ENCODE assay signal across 33 cellular contexts in genomic region chr20:33081411-33082154, GRCh38. TPM values are rescaled to one million over a fixed set of nuclear protein-coding genes. Genes with fewer than 3 reads are reported as not detected.
"Had no signal": no experiment of that assay in that cellular context is flagged by ENCODE, and none has a peak within 500 bp of the region (broad histone marks: within the 10 kb centered on the region; RNA-seq: fewer than 3 reads in every experiment).

No MANE protein-coding gene starts in this region.

- H3K4me1 ChIP-seq: ascending aorta, gastrocnemius medialis, pancreas, prostate gland, testis, transverse colon, vagina had no signal

- ATAC-seq: activated CD4-positive, CD25-positive, alpha-beta regulatory T cell treated with anti-CD3 and anti-CD28 coated beads, Interleukin-2, amount 50 U/mL, for 24 hours; effector memory CD8-positive, alpha-beta T cell; gastrocnemius medialis; left colon; pancreas had no signal

- FAIRE-seq: keratinocyte, pancreas had no signal

- H3K9me3 ChIP-seq: ascending aorta, gastrocnemius medialis, pancreas, prostate gland, testis, transverse colon, vagina had no signal

- H3K36me3 ChIP-seq: ascending aorta, brain microvascular endothelial cell, gastrocnemius medialis, pancreas, prostate gland, transverse colon, vagina, WERI-Rb-1 had no signal

- H3K27ac ChIP-seq: ascending aorta, brain microvascular endothelial cell, gastrocnemius medialis, hepatocyte, pancreas, prostate gland, testis, transverse colon, vagina, WERI-Rb-1 had no signal

- H3K4me3 ChIP-seq: ascending aorta, gastrocnemius medialis, hepatocyte, pancreas, prostate gland, smooth muscle cell, testis, transverse colon, vagina had no signal

- DNase-seq: activated CD4-positive, alpha-beta memory T cell treated with anti-CD3 and anti-CD28 coated beads for 36 hours; activated CD4-positive, alpha-beta T cell treated with anti-CD3 and anti-CD28 coated beads for 48 hours; activated CD8-positive, alpha-beta memory T cell treated with anti-CD3 and anti-CD28 coated beads, Interleukin-2, amount 50 U/mL, for 4 hours; activated gamma-delta T cell; activated naive CD4-positive, alpha-beta T cell treated with anti-CD3 and anti-CD28 coated beads, Interleukin-2, amount 10 ng/mL, durations not matched to agents 7 days and 5 days; activated naive CD8-positive, alpha-beta T cell treated with anti-CD3 and anti-CD28 coated beads, Interleukin-2, amount 10 ng/mL, durations not matched to agents 7 days and 5 days; activated T-cell treated with anti-CD3 and anti-CD28 coated beads, Interleukin-2, amount 50 U/mL, for 1 hour; brain microvascular endothelial cell; caudate nucleus; cortex of kidney; effector memory CD8-positive, alpha-beta T cell; erythroblast; gastrocnemius medialis; left colon; naive B cell; nephron progenitor cell; pancreas; retina; stimulated activated naive CD4-positive, alpha-beta T cell treated with Interleukin-2 at 50 U/mL for 16 hours; T-helper 9 cell; testis; transverse colon; WERI-Rb-1 had no signal

- H2AFZ ChIP-seq: hepatocyte had no signal

- H3K79me2 ChIP-seq: hepatocyte had no signal

- H3K27me3 ChIP-seq: ascending aorta, brain microvascular endothelial cell, pancreas, testis, transverse colon, vagina had no signal

- H3K4me2 ChIP-seq: hepatocyte, smooth muscle cell had no signal

RNA-seq across cellular contexts. Expression of gene BPIFB4, which starts 2.1 kb away (rescaled TPM):
- total RNA-seq: activated CD4-positive, alpha-beta memory T cell treated with anti-CD3 and anti-CD28 coated beads for 36 hours; activated CD8-positive, alpha-beta memory T cell treated with anti-CD3 and anti-CD28 coated beads for 36 hours; activated naive CD8-positive, alpha-beta T cell treated with anti-CD3 and anti-CD28 coated beads, Interleukin-2, amount 10 ng/mL, durations not matched to agents 7 days and 5 days; ascending aorta; chondrocyte; gastrocnemius medialis; hepatocyte; left colon; mesothelial cell of epicardium; pancreas; smooth muscle cell; transverse colon; vagina had no signal
- polyA plus RNA-seq: hepatocyte, keratinocyte, pancreas, smooth muscle cell had no signal

RNA-seq across cellular contexts. Expression of gene BPIFB3, which starts 27.9 kb away (rescaled TPM):
- total RNA-seq: activated CD4-positive, alpha-beta memory T cell treated with anti-CD3 and anti-CD28 coated beads for 36 hours; activated CD8-positive, alpha-beta memory T cell treated with anti-CD3 and anti-CD28 coated beads for 36 hours; activated naive CD8-positive, alpha-beta T cell treated with anti-CD3 and anti-CD28 coated beads, Interleukin-2, amount 10 ng/mL, durations not matched to agents 7 days and 5 days; ascending aorta; chondrocyte; gastrocnemius medialis; hepatocyte; left colon; mesothelial cell of epicardium; pancreas; prostate gland; smooth muscle cell; transverse colon; vagina had no signal
- polyA plus RNA-seq: hepatocyte, keratinocyte, pancreas, smooth muscle cell had no signal

RNA-seq across cellular contexts. Expression of gene BPIFB6, which starts 50.1 kb away (rescaled TPM):
- total RNA-seq: activated CD4-positive, alpha-beta memory T cell treated with anti-CD3 and anti-CD28 coated beads for 36 hours; activated CD8-positive, alpha-beta memory T cell treated with anti-CD3 and anti-CD28 coated beads for 36 hours; activated naive CD8-positive, alpha-beta T cell treated with anti-CD3 and anti-CD28 coated beads, Interleukin-2, amount 10 ng/mL, durations not matched to agents 7 days and 5 days; ascending aorta; chondrocyte; gastrocnemius medialis; hepatocyte; left colon; mesothelial cell of epicardium; pancreas; prostate gland; smooth muscle cell; transverse colon; vagina had no signal
- polyA plus RNA-seq: hepatocyte, keratinocyte, pancreas, smooth muscle cell had no signal
